In genomic region chr16:79864781-79865391, GRCh38 we compare ENCODE assay signal across 22 cellular contexts.
DNase-seq lines count a peak whose midpoint lies in the region; ATAC-seq, FAIRE-seq and TF ChIP-seq lines count a peak whose summit lies in the region.
"Had no signal": no experiment of that assay in that cellular context is flagged by ENCODE, and none has a peak within 500 bp of the region (broad histone marks: within the 10 kb centered on the region; RNA-seq: fewer than 3 reads in every experiment).

No MANE protein-coding gene starts in this region.

- H3K9ac ChIP-seq in BLaER1 (no peak overlapping the region), DND-41 (ENCODE audit: low read depth, low read length) (no peak overlapping the region), K562 (ENCODE audit: insufficient read depth in 1 of 2, low read depth in 2 of 2, low read length in 2 of 2) (no peak overlapping the region)

- H3K27ac ChIP-seq in BLaER1 = no peak overlapping the region; the same call in 1 of the 2 replicates
- peak overlapping the region; percentile 59 for H3K27ac ChIP-seq in DND-41 (ENCODE audit: low read length)
- H3K27ac ChIP-seq in K562 (ENCODE audit: extremely low read depth, low read depth, low read length) = peak overlapping the region; percentile 87
- no peak overlapping the region for H3K27ac ChIP-seq in esophagus muscularis mucosa (replicated peaks in 1 of 4)
- H3K27ac ChIP-seq: 22Rv1, A549, C4-2B had no signal

- no peaks in the 10 kb centered on the region for H3K27me3 ChIP-seq in BLaER1
- no peaks in the 10 kb centered on the region for H3K27me3 ChIP-seq in DND-41 (ENCODE audit: insufficient read depth, low read length, poor library complexity)
- H3K27me3 ChIP-seq in K562 (ENCODE audit: control insufficient read depth in 2 of 2, insufficient read depth in 2 of 2, low read length in 2 of 2) = no peaks in the 10 kb centered on the region
- H3K27me3 ChIP-seq in esophagus muscularis mucosa = no peaks in the 10 kb centered on the region

- intact Hi-C loops in K562 (cut with micrococcal nuclease) (loop anchor here (5.0 kb wide), 1 partner anchor 107 kb away; no protein-coding TSS in a partner anchor), esophagus muscularis mucosa (cut with DNase I) (no loop called here)

- H3K9me3 ChIP-seq in BLaER1 (no peaks in the 10 kb centered on the region), DND-41 (ENCODE audit: insufficient read depth, low read length, severe bottlenecking) (no peaks in the 10 kb centered on the region), K562 (replicated peaks; ENCODE audit: control insufficient read depth, insufficient read depth, low read depth, low read length) (peaks cover 10% of the 10 kb centered on the region), esophagus muscularis mucosa (no peaks in the 10 kb centered on the region)
- H3K9me3 ChIP-seq: A549, Caco-2 had no signal

- DNase-seq in DND-41 = no peak
- DNase-seq in K562 (ENCODE audit: extremely low read depth in 1 of 4, low spot score in 3 of 4) = no peak
- peak; percentile 74 for DNase-seq in esophagus muscularis mucosa (ENCODE audit: extremely low spot score)
- DNase-seq in occipital lobe (lab: John Stamatoyannopoulos, UW) = no peak
- no peak for DNase-seq in stimulated activated naive CD8-positive, alpha-beta T cell treated with anti-CD3 and anti-CD28 coated beads, Interleukin-15, Interleukin-2, amounts not matched to agents 100 U/mL and 50 U/mL, for 24 hours
- DNase-seq: AML-193; Caco-2; Calu3; CD4-positive, alpha-beta T cell; CD8-positive, alpha-beta T cell; DMS79 treated with DMSO at 0.1 percent for 48 hours; EL; GDM1 had no signal

- no peak for FAIRE-seq in K562 (lab: Jason Lieb, UNC)
- FAIRE-seq: A549, D721Med, GM12878, GM12892, GM18507 had no signal

- WGBS in K562 (ENCODE audit: insufficient coverage, low coverage, missing lambda C conversion rate) = 35% methylated on average over 7 of the region's 7 CpGs
- WGBS in esophagus muscularis mucosa = 91% methylated on average over 7 of the region's 7 CpGs

- H3K4me3 ChIP-seq in BLaER1 = no peak overlapping the region
- no peak overlapping the region for H3K4me3 ChIP-seq in DND-41 (ENCODE audit: low read depth in 1 of 2, low read length in 2 of 2)
- no peak overlapping the region for H3K4me3 ChIP-seq in K562
- no peak overlapping the region for H3K4me3 ChIP-seq in esophagus muscularis mucosa
- H3K4me3 ChIP-seq: A549, GM12878 had no signal

- TF ChIP-seq CTCF in DND-41 (IDR thresholded peaks at IDR 0.05; ENCODE audit: borderline replicate concordance, extremely low read depth, low read length, poor library complexity, severe bottlenecking) = no peak
- TF ChIP-seq CTCF in K562 (IDR thresholded peaks at IDR 0.05 in 2 of 3, conservative IDR thresholded peaks at IDR 0.05 in 1 of 3; ENCODE audit: insufficient read depth in 2 of 3, low read depth in 1 of 3, low read length in 3 of 3) = no peak
- TF ChIP-seq CTCF in esophagus muscularis mucosa (IDR thresholded peaks at IDR 0.05) = no peak

- ATAC-seq in DND-41 (ENCODE audit: insufficient read depth, low read depth) (no peak), K562 (no peak), esophagus mucosa (no peak)
- no peak for ATAC-seq in stimulated activated naive CD8-positive, alpha-beta T cell treated with anti-CD3 and anti-CD28 coated beads, Interleukin-15, Interleukin-2, amounts not matched to agents 100 U/mL and 50 U/mL, for 24 hours
- ATAC-seq: A549; CD8-positive, alpha-beta T cell; GM12878 had no signal

- POLR2A ChIA-PET in K562 (lab: Yijun Ruan, JAX) = interaction anchor here (1.1 to 2.3 kb wide), 3 partner anchors 9 to 19 kb away, joined by 3 to 14 read pairs (median 5); no protein-coding TSS in a partner anchor

- H3K79me2 ChIP-seq in DND-41 (ENCODE audit: insufficient read depth, low read length) = no peaks in the 10 kb centered on the region
- no peaks in the 10 kb centered on the region for H3K79me2 ChIP-seq in K562 (ENCODE audit: control insufficient read depth, insufficient read depth, low read length)

- H4K20me1 ChIP-seq in BLaER1 (no peaks in the 10 kb centered on the region), DND-41 (ENCODE audit: insufficient read depth, low read length) (no peaks in the 10 kb centered on the region), K562 (replicated peaks; ENCODE audit: control insufficient read depth, insufficient read depth, low read length) (no peaks in the 10 kb centered on the region)

- H3K4me1 ChIP-seq in BLaER1 (peaks cover 35% of the 10 kb centered on the region), DND-41 (ENCODE audit: insufficient read depth, low read length) (peaks cover 26% of the 10 kb centered on the region), K562 (replicated peaks in 1 of 2; ENCODE audit: control insufficient read depth in 2 of 2, insufficient read depth in 2 of 2, low read length in 2 of 2) (peaks cover 8 to 68% of the 10 kb centered on the region in 2 experiments; a peak in 4 of 5 replicates), esophagus muscularis mucosa (no peaks in the 10 kb centered on the region)
- H3K4me1 ChIP-seq: A549, Caco-2 had no signal

- H3K9me1 ChIP-seq in K562 (ENCODE audit: control insufficient read depth, insufficient read depth, low read length) = no peaks in the 10 kb centered on the region

- H3K4me2 ChIP-seq in BLaER1 (peak overlapping the region; percentile 68), DND-41 (ENCODE audit: insufficient read depth, low read length) (0 out of 2 replicates have a peak overlapping the region, but pooled peaks have one; percentile 4), K562 (ENCODE audit: insufficient read depth, low read length) (peak overlapping the region; percentile 23; the same call in 1 of the 2 replicates)
- H3K4me2 ChIP-seq: A549 had no signal

- H2AFZ ChIP-seq in DND-41 (ENCODE audit: low read depth, low read length) (no peak overlapping the region), K562 (ENCODE audit: low read depth, low read length) (peak overlapping the region; percentile 88)

- in situ Hi-C loops in K562 (cut with MboI) = no loop called here

- TF ChIP-seq POLR2A in K562 (conservative IDR thresholded peaks at IDR 0.05) = no peak
- no peak for TF ChIP-seq POLR2A in esophagus muscularis mucosa (IDR thresholded peaks at IDR 0.05; ENCODE audit: low read depth)

- TF ChIP-seq RAD21 in K562 (CRISPR knock-in tag; conservative IDR thresholded peaks at IDR 0.05 in 1 of 2, IDR thresholded peaks at IDR 0.05 in 1 of 2) = no peak

- TF ChIP-seq EP300 in K562 (IDR thresholded peaks at IDR 0.05; ENCODE audit: low read length) (no peak), esophagus muscularis mucosa (IDR thresholded peaks at IDR 0.05) (no peak)

- H3K36me3 ChIP-seq in BLaER1 (no peaks in the 10 kb centered on the region), DND-41 (ENCODE audit: insufficient read depth, low read length) (no peaks in the 10 kb centered on the region), K562 (ENCODE audit: control insufficient read depth, insufficient read depth, low read length) (peaks cover 6% of the 10 kb centered on the region; the same call in 2 of the 3 replicates), esophagus muscularis mucosa (no peaks in the 10 kb centered on the region)

- CTCF ChIA-PET in K562 (lab: Yijun Ruan, JAX; ENCODE audit: low intra/inter-chr PET ratio) = no interaction called here

- no TSS peak for BruUV-seq in K562 (replicated peaks; lab: Mats Ljungman, UMichigan)

TF ChIP-seq in K562, 482 proteins besides CTCF, POLR2A, EP300 and RAD21 (continues in another document):
- TF ChIP-seq NONO (IDR thresholded peaks at IDR 0.05; ENCODE audit: low read depth in 2 of 2, low read length in 1 of 2) (no peak), ASH1L (IDR thresholded peaks at IDR 0.05; ENCODE audit: borderline replicate concordance, low read depth, partially characterized antibody) (no peak), SP2 (IDR thresholded peaks at IDR 0.05; ENCODE audit: extremely low read depth, low read depth, low read length, poor library complexity, severe bottlenecking) (no peak), HBP1 (CRISPR knock-in tag; IDR thresholded peaks at IDR 0.05) (no peak), KDM4B (IDR thresholded peaks at IDR 0.05; ENCODE audit: borderline replicate concordance in 2 of 2, low read depth in 1 of 2) (no peak), U2AF1 (optimal IDR thresholded peaks at IDR 0.05; ENCODE audit: low read depth, low read length) (no peak), SRSF9 (IDR thresholded peaks at IDR 0.05; ENCODE audit: borderline replicate concordance, low read depth, low read length) (no peak), ZNF830 (CRISPR knock-in tag; IDR thresholded peaks at IDR 0.05) (no peak), ZNF146 (CRISPR knock-in tag; IDR thresholded peaks at IDR 0.05; ENCODE audit: unreplicated experiment) (no peak), CBX2 (IDR thresholded peaks at IDR 0.05; ENCODE audit: insufficient read depth, low read length, poor library complexity, severe bottlenecking) (no peak), ZNF785 (CRISPR knock-in tag; IDR thresholded peaks at IDR 0.05) (no peak), ZNF311 (CRISPR knock-in tag; IDR thresholded peaks at IDR 0.05) (peak; percentile 39; the same call in 1 of the 2 replicates), ZNF778 (CRISPR knock-in tag; IDR thresholded peaks at IDR 0.05) (no peak)
- TF ChIP-seq, protein P1, sequence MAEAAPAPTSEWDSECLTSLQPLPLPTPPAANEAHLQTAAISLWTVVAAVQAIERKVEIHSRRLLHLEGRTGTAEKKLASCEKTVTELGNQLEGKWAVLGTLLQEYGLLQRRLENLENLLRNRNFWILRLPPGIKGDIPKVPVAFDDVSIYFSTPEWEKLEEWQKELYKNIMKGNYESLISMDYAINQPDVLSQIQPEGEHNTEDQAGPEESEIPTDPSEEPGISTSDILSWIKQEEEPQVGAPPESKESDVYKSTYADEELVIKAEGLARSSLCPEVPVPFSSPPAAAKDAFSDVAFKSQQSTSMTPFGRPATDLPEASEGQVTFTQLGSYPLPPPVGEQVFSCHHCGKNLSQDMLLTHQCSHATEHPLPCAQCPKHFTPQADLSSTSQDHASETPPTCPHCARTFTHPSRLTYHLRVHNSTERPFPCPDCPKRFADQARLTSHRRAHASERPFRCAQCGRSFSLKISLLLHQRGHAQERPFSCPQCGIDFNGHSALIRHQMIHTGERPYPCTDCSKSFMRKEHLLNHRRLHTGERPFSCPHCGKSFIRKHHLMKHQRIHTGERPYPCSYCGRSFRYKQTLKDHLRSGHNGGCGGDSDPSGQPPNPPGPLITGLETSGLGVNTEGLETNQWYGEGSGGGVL (CRISPR knock-in tag; IDR thresholded peaks at IDR 0.05) = no peak

Comparison
In these comparisons a context has a peak if more than half of its experiments do, and no peak if none do; other contexts are left out.
1. H3K27ac ChIP-seq: peak in DND-41 (single experiment) and K562 (single experiment); none in BLaER1 (single experiment) and esophagus muscularis mucosa (0 of 4).
2. H3K4me2 ChIP-seq: peak in every context shown above with its lines; median percentile 68 in BLaER1; 23 in K562; 4 in DND-41.